In genomic region chr14:82190812-82191211, GRCh38 we compare ENCODE assay signal across 21 cellular contexts.
"Had no signal": no experiment of that assay in that cellular context is flagged by ENCODE, and none has a peak within 500 bp of the region (broad histone marks: within the 10 kb centered on the region; RNA-seq: fewer than 3 reads in every experiment).

No MANE protein-coding gene starts in this region.

- H3K9me3 ChIP-seq: SJSA1 had no signal

- H3K27ac ChIP-seq: HL-60, KMS-11, SJSA1 had no signal

- H3K27me3 ChIP-seq: SJSA1 had no signal

- H3K4me3 ChIP-seq: K562, SJSA1 had no signal

- DNase-seq: Kasumi-1, MM.1S, NCI-H1092 treated with DMSO at 0.1 percent for 48 hours, NCI-H1436, NCI-H187, NCI-H2029, NCI-H2081 treated with DMSO at 0.1 percent for 48 hours, NCI-H2227 treated with DMSO at 0.1 percent for 48 hours, NCI-H524, NCI-H526 treated with DMSO at 0.1 percent for 48 hours, NCI-H774, Right ventricle myocardium superior, RPMI8226, SIG-M5, SK-N-SH, SW 1271, T-cell had no signal

- H3K4me1 ChIP-seq: SJSA1 had no signal

- ATAC-seq: K562, T-cell had no signal

- H3K36me3 ChIP-seq: SJSA1 had no signal
